ENCODE assay signal across 2 cellular contexts in genomic region chr6:63267828-63268227, GRCh38.
TF ChIP-seq lines count a peak whose summit lies in the region.

No MANE protein-coding gene starts in this region.

TF ChIP-seq in HepG2, 621 proteins besides CTCF, POLR2A, EP300 and RAD21 (continues in another document):
- TF ChIP-seq CHCHD3 (CRISPR knock-in tag; IDR thresholded peaks at IDR 0.05) (no peak), ZNF264 (CRISPR knock-in tag; IDR thresholded peaks at IDR 0.05) (no peak), ISX (CRISPR knock-in tag; conservative IDR thresholded peaks at IDR 0.05) (no peak), GPN1 (CRISPR knock-in tag; IDR thresholded peaks at IDR 0.05; ENCODE audit: borderline replicate concordance) (no peak), ZNF850 (CRISPR knock-in tag; conservative IDR thresholded peaks at IDR 0.05) (no peak), RCOR2 (CRISPR knock-in tag; IDR thresholded peaks at IDR 0.05) (no peak), ZNF691 (CRISPR knock-in tag; IDR thresholded peaks at IDR 0.05; ENCODE audit: borderline replicate concordance, low read depth) (no peak), REST (IDR thresholded peaks at IDR 0.05; ENCODE audit: borderline replicate concordance in 1 of 2, low read depth in 1 of 2, low read length in 2 of 2) (no peak), ZBTB4 (CRISPR knock-in tag; IDR thresholded peaks at IDR 0.05; ENCODE audit: borderline replicate concordance) (no peak), E2F5 (CRISPR knock-in tag; conservative IDR thresholded peaks at IDR 0.05) (no peak), HNRNPUL1 (IDR thresholded peaks at IDR 0.05; ENCODE audit: low read depth, low read length) (no peak), PCBP2 (optimal IDR thresholded peaks at IDR 0.05; ENCODE audit: low read depth, low read length, poor library complexity, severe bottlenecking) (no peak), ZSCAN5A (CRISPR knock-in tag; IDR thresholded peaks at IDR 0.05; ENCODE audit: borderline replicate concordance) (no peak), FOXM1 (CRISPR knock-in tag; IDR thresholded peaks at IDR 0.05) (no peak)

TF ChIP-seq in HEK293T, 16 proteins besides CTCF, POLR2A, EP300 and RAD21:
- TF ChIP-seq CTBP1 (IDR thresholded peaks at IDR 0.05; ENCODE audit: borderline replicate concordance) (no peak), FOXM1 (IDR thresholded peaks at IDR 0.05; ENCODE audit: borderline replicate concordance) (no peak), L3MBTL2 (conservative IDR thresholded peaks at IDR 0.05) (no peak), SUZ12 (IDR thresholded peaks at IDR 0.05) (no peak), NFRKB (IDR thresholded peaks at IDR 0.05) (no peak), HDGF (IDR thresholded peaks at IDR 0.05; ENCODE audit: borderline replicate concordance) (no peak), ELF4 (IDR thresholded peaks at IDR 0.05) (no peak), ZNF384 (IDR thresholded peaks at IDR 0.05) (no peak), LEF1 (IDR thresholded peaks at IDR 0.05; ENCODE audit: borderline replicate concordance) (no peak), SP1 (IDR thresholded peaks at IDR 0.05) (no peak), FOXK2 (IDR thresholded peaks at IDR 0.05) (no peak), ARNT (IDR thresholded peaks at IDR 0.05) (no peak), FOXA1 (IDR thresholded peaks at IDR 0.05) (no peak), BHLHE40 (IDR thresholded peaks at IDR 0.05; ENCODE audit: borderline replicate concordance) (no peak), TARDBP (IDR thresholded peaks at IDR 0.05) (no peak), PKNOX1 (IDR thresholded peaks at IDR 0.05) (no peak)
